20 cellular contexts compared by ENCODE assay signal in the genomic region with DNA sequence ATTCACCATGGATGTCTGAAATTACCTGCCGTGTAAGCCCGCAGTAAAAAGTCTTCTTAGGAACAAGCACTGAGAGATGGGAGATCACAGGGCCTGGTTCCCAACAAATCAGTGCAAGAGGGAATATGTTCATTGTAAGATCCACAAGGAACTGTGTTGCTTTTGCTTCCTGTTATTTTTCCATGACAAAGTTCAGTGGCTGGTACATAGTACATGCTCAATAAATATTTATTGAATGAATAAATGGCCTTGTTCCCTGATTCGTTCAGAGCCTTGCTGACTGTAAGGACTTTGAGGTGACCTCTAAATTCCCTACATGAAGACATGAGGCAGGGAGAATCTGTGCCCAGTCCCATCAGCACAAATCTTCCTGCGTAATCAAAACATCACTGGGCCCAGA. TPM values are rescaled to one million over a fixed set of nuclear protein-coding genes. Genes with fewer than 3 reads are reported as not detected.
DNase-seq lines count a peak whose midpoint lies in the region; FAIRE-seq and TF ChIP-seq lines count a peak whose summit lies in the region.
"Had no signal": no experiment of that assay in that cellular context is flagged by ENCODE, and none has a peak within 500 bp of the region (broad histone marks: within the 10 kb centered on the region; RNA-seq: fewer than 3 reads in every experiment).

No MANE protein-coding gene starts in this region.

- POLR2A ChIA-PET in HEK293 (lab: Yijun Ruan, JAX): no interaction called here

- H2BK5ac ChIP-seq in neuronal stem cell (ENCODE audit: low read length): no peak overlapping the region

- TF ChIP-seq CTCF in HEK293 (tag by site-specific recombination; IDR thresholded peaks at IDR 0.05) (no peak), astrocyte (IDR thresholded peaks at IDR 0.05; ENCODE audit: insufficient read depth, low read depth, low read length) (no peak), neural crest cell (conservative IDR thresholded peaks at IDR 0.05) (no peak), coronary artery (IDR thresholded peaks at IDR 0.05) (no peak)

- H3K18ac ChIP-seq in neuronal stem cell (ENCODE audit: low read length): no peak overlapping the region

- H3K27me3 Mint-ChIP-seq in astrocyte (ENCODE audit: low read depth, unreplicated experiment): no peaks in the 10 kb centered on the region
- no peaks in the 10 kb centered on the region for H3K27me3 Mint-ChIP-seq in neural crest cell (ENCODE audit: low read depth)

- H3K4me3 Mint-ChIP-seq in astrocyte (ENCODE audit: unreplicated experiment): no peak overlapping the region
- no peak overlapping the region for H3K4me3 Mint-ChIP-seq in neural crest cell
- H3K4me3 Mint-ChIP-seq: CD14-positive monocyte; CD8-positive, alpha-beta T cell; HFFc6 had no signal

- H3K4me3 ChIP-seq in HEK293 (ENCODE audit: low read depth, low read length): no peak overlapping the region
- H3K4me3 ChIP-seq in astrocyte (ENCODE audit: insufficient read depth, low read depth, low read length): no peak overlapping the region
- H3K4me3 ChIP-seq in coronary artery: no peak overlapping the region
- no peak overlapping the region for H3K4me3 ChIP-seq in neuronal stem cell (ENCODE audit: low read length in 2 of 2)
- H3K4me3 ChIP-seq: HAP-1 had no signal

- H3K4me2 ChIP-seq in astrocyte (ENCODE audit: low read length) (no peak overlapping the region), neuronal stem cell (ENCODE audit: insufficient read depth, low read length, poor library complexity, severe bottlenecking) (no peak overlapping the region)

- H3K27ac Mint-ChIP-seq in astrocyte (ENCODE audit: unreplicated experiment) (no peak overlapping the region), neural crest cell (ENCODE audit: unreplicated experiment) (peak overlapping the region; percentile 46)
- H3K27ac Mint-ChIP-seq: CD8-positive, alpha-beta T cell; HFFc6 had no signal

- H2AK5ac ChIP-seq in neuronal stem cell (ENCODE audit: low read depth, low read length): no peak overlapping the region

- WGBS in neuronal stem cell (ENCODE audit: extremely low coverage in 2 of 2, insufficient read length in 2 of 2, insufficient replicate concordance in 1 of 2), 2 donors: no CpG with 5 or more reads among the region's 4 CpGs

- H2BK15ac ChIP-seq in neuronal stem cell (ENCODE audit: low read length): no peak overlapping the region

- H3K4ac ChIP-seq in neuronal stem cell (ENCODE audit: low read length): no peak overlapping the region

- no peak overlapping the region for H2BK120ac ChIP-seq in neuronal stem cell (ENCODE audit: low read depth, low read length)

- no peaks in the 10 kb centered on the region for H3K79me2 ChIP-seq in astrocyte (ENCODE audit: insufficient read depth, low read length)

- peak; percentile 20 for FAIRE-seq in astrocyte (lab: Jason Lieb, UNC)
- no peak for FAIRE-seq in frontal cortex (lab: Jason Lieb, UNC)
- FAIRE-seq: A204.1, D721Med, GM12892 had no signal

- H3K9me3 Mint-ChIP-seq in astrocyte (ENCODE audit: unreplicated experiment) (no peaks in the 10 kb centered on the region), neural crest cell (no peaks in the 10 kb centered on the region)
- H3K9me3 Mint-ChIP-seq: CD14-positive monocyte; CD8-positive, alpha-beta T cell; HFFc6 had no signal

- H3K27ac ChIP-seq in HEK293 (ENCODE audit: extremely low read depth, low read depth, low read length) (no peak overlapping the region), astrocyte (ENCODE audit: low read depth, low read length) (no peak overlapping the region), coronary artery (no peak overlapping the region), neuronal stem cell (replicated peaks; ENCODE audit: low read length) (no peak overlapping the region)

- H3K27me3 ChIP-seq in astrocyte (ENCODE audit: insufficient read depth, low read length) (no peaks in the 10 kb centered on the region), neuronal stem cell (ENCODE audit: control insufficient read depth in 3 of 3, insufficient read depth in 3 of 3, low read depth in 1 of 3, low read length in 3 of 3) (peaks cover 0 to 43% (median 0%) of the 10 kb centered on the region in 3 experiments)

- no peak overlapping the region for H4K91ac ChIP-seq in neuronal stem cell (ENCODE audit: low read depth, low read length, poor library complexity)

- DNase-seq in astrocyte (ENCODE audit: low read depth) (no peak), neural crest cell (ENCODE audit: low read depth, low spot score) (no peak), frontal cortex (ENCODE audit: low spot score in 2 of 2) (no peak), coronary artery (ENCODE audit: low spot score) (no peak), neuronal stem cell (ENCODE audit: low spot score) (no peak)
- no peak for DNase-seq in activated CD4-positive, alpha-beta T cell treated with anti-CD3 and anti-CD28 coated beads, Interleukin-2, amount 50 U/mL, for 4 hours
- DNase-seq: CD8-positive, alpha-beta T cell; COR-L47; DMS153; DMS79 treated with DMSO at 0.1 percent for 48 hours; GDM1; GOT3; HFFc6 had no signal

- no peak overlapping the region for H3K23ac ChIP-seq in neuronal stem cell (ENCODE audit: low read depth, low read length, poor library complexity)

- H4K20me1 ChIP-seq in astrocyte (ENCODE audit: insufficient read depth, low read length): no peaks in the 10 kb centered on the region

- H3K4me1 Mint-ChIP-seq in astrocyte (ENCODE audit: low read depth, unreplicated experiment): peaks cover 7% of the 10 kb centered on the region
- no peaks in the 10 kb centered on the region for H3K4me1 Mint-ChIP-seq in neural crest cell
- H3K4me1 Mint-ChIP-seq: CD14-positive monocyte had no signal

- no peaks in the 10 kb centered on the region for H3K36me3 ChIP-seq in HEK293 (ENCODE audit: control insufficient read depth in 2 of 2, insufficient read depth in 1 of 2, low read length in 2 of 2)
- no peaks in the 10 kb centered on the region for H3K36me3 ChIP-seq in astrocyte (ENCODE audit: insufficient read depth, low read length)
- H3K36me3 ChIP-seq in neuronal stem cell (replicated peaks in 1 of 2; ENCODE audit: control insufficient read depth in 2 of 2, insufficient read depth in 2 of 2, low read length in 2 of 2): no peaks in the 10 kb centered on the region
- H3K36me3 ChIP-seq: HAP-1 had no signal

- H3K9me3 ChIP-seq in HEK293 (ENCODE audit: control insufficient read depth, insufficient read depth, low read depth, low read length) (no peaks in the 10 kb centered on the region), astrocyte (ENCODE audit: insufficient read depth, low read depth, low read length) (no peaks in the 10 kb centered on the region), neuronal stem cell (replicated peaks in 1 of 2; ENCODE audit: control insufficient read depth in 2 of 2, insufficient read depth in 1 of 2, low read depth in 1 of 2, low read length in 2 of 2) (no peaks in the 10 kb centered on the region)
- H3K9me3 ChIP-seq: HAP-1 had no signal

- H4K8ac ChIP-seq in neuronal stem cell (ENCODE audit: low read depth, low read length): no peak overlapping the region

- H3K4me1 ChIP-seq in HEK293 (ENCODE audit: control insufficient read depth, insufficient read depth, low read length) (no peaks in the 10 kb centered on the region), astrocyte (ENCODE audit: insufficient read depth, low read length) (peaks cover 9% of the 10 kb centered on the region), neuronal stem cell (ENCODE audit: control insufficient read depth in 2 of 2, insufficient read depth in 1 of 2, low read depth in 1 of 2, low read length in 2 of 2) (no peaks in the 10 kb centered on the region)
- H3K4me1 ChIP-seq: HAP-1 had no signal

- CTCF ChIA-PET in HEK293 (lab: Yijun Ruan, JAX): no interaction called here

- no peak overlapping the region for H3K14ac ChIP-seq in neuronal stem cell (ENCODE audit: low read length)

- H3K9ac ChIP-seq in astrocyte (ENCODE audit: low read length): no peak overlapping the region
- no peak overlapping the region for H3K9ac ChIP-seq in neuronal stem cell (ENCODE audit: low read depth, low read length, poor library complexity)

- H2AFZ ChIP-seq in astrocyte (ENCODE audit: low read depth, low read length): no peak overlapping the region
- H2AFZ ChIP-seq in neuronal stem cell (ENCODE audit: low read length): no peak overlapping the region

- H2BK12ac ChIP-seq in neuronal stem cell (ENCODE audit: low read length): no peak overlapping the region

- H3K79me1 ChIP-seq in neuronal stem cell (ENCODE audit: low read depth, low read length): no peaks in the 10 kb centered on the region

- H3K36me3 Mint-ChIP-seq in astrocyte (ENCODE audit: low read depth, unreplicated experiment) (no peaks in the 10 kb centered on the region), neural crest cell (ENCODE audit: low read depth) (no peaks in the 10 kb centered on the region)
- H3K36me3 Mint-ChIP-seq: CD14-positive monocyte; CD8-positive, alpha-beta T cell had no signal

TF ChIP-seq in HEK293, 187 proteins besides CTCF, POLR2A, EP300 and RAD21:
- TF ChIP-seq ZNF664 (tag by site-specific recombination; IDR thresholded peaks at IDR 0.05): 0 out of 2 replicates have a peak, but pooled peaks have one; percentile 15
- no peak for TF ChIP-seq ZNF510 (tag by site-specific recombination; IDR thresholded peaks at IDR 0.05; ENCODE audit: insufficient replicate concordance)

RNA-seq across cellular contexts. Expression of a gene that starts 7.4 kb away (rescaled TPM):
- total RNA-seq in astrocyte (0.43 TPM in 1 of 2 replicates, not detected in the other), neural crest cell (2.0 TPM in 1 of 2 replicates, not detected in the other), frontal cortex (not detected)
- 4.5 TPM for polyA plus RNA-seq in neuronal stem cell (2013, experiment 1 of 2)
- 4.0 TPM for polyA plus RNA-seq in neuronal stem cell (2013, experiment 2 of 2)
- total RNA-seq: CD8-positive, alpha-beta T cell; HFFc6; HT1080 had no signal
- polyA plus RNA-seq: CD14-positive monocyte had no signal

RNA-seq across cellular contexts. Expression of a gene that starts 31.6 kb away (rescaled TPM):
- total RNA-seq in astrocyte (514 and 533 TPM in 2 replicates), neural crest cell (412 TPM in 2 replicates), frontal cortex (425 TPM)
- 399 TPM for polyA plus RNA-seq in neuronal stem cell (2013, experiment 1 of 2)
- 411 TPM for polyA plus RNA-seq in neuronal stem cell (2013, experiment 2 of 2)

RNA-seq across cellular contexts. Expression of a gene that starts 58.5 kb away (rescaled TPM):
- total RNA-seq in astrocyte (5.2 and 10.2 TPM in 2 replicates), neural crest cell (265 and 288 TPM in 2 replicates), frontal cortex (11.8 TPM)
- polyA plus RNA-seq in neuronal stem cell (2013, experiment 1 of 2): 125 TPM
- polyA plus RNA-seq in neuronal stem cell (2013, experiment 2 of 2): 126 TPM
- total RNA-seq: CD8-positive, alpha-beta T cell had no signal
- polyA plus RNA-seq: CD14-positive monocyte had no signal

Comparison
In these comparisons a context has a peak if more than half of its experiments do, and no peak if none do; other contexts are left out.
1. RNA of a gene that starts 58.5 kb away (total RNA-seq): 265 to 288 TPM in neural crest cell; 11.8 TPM in frontal cortex (single experiment) and 5.2 to 10.2 TPM in astrocyte; every median in the first group is over 10 times any median in the second.